9 cellular contexts compared by ENCODE assay signal in genomic region chr16:78742501-78743283, GRCh38.
DNase-seq lines count a peak whose midpoint lies in the region; ATAC-seq and TF ChIP-seq lines count a peak whose summit lies in the region.
"Had no signal": no experiment of that assay in that cellular context is flagged by ENCODE, and none has a peak within 500 bp of the region (broad histone marks: within the 10 kb centered on the region; RNA-seq: fewer than 3 reads in every experiment).

No MANE protein-coding gene starts in this region.

- DNase-seq in NK-92 treated with Interleukin-12 subunit alpha and Interleukin-12 subunit beta, amount 100 ng/mL, for 24 hours (lab: John Stamatoyannopoulos, UW): peak; percentile 53
- no peak for DNase-seq in NK-92 (lab: John Stamatoyannopoulos, UW; ENCODE audit: unreplicated experiment)
- DNase-seq in activated CD4-positive, alpha-beta T cell treated with anti-CD3 and anti-CD28 coated beads for 36 hours: peak; percentile 89
- DNase-seq in erythroblast (lab: John Stamatoyannopoulos, UW): peak; percentile 41 to 80
- peak; percentile 57 to 78 (median 73) for DNase-seq in stimulated activated CD4-positive, alpha-beta T cell treated with anti-CD3 and anti-CD28 coated beads, TNF-alpha, amount 100 ng/mL, for 24 hours (ENCODE audit: low read depth in 3 of 3)
- DNase-seq in foreskin keratinocyte: no peak
- no peak for DNase-seq in kidney tubule cell (ENCODE audit: low spot score)

- ATAC-seq in HG03432 (IDR thresholded peaks at IDR 0.05; ENCODE audit: unreplicated experiment) (peak; percentile 96), foreskin keratinocyte (no peak)
- ATAC-seq in activated CD4-positive, alpha-beta T cell treated with anti-CD3 and anti-CD28 coated beads for 36 hours: peak; percentile 95
- ATAC-seq: A549 had no signal

- intact Hi-C loops in activated CD4-positive, alpha-beta T cell treated with anti-CD3 and anti-CD28 coated beads for 36 hours (cut with DNase I, micrococcal nuclease): loop anchor here (1.0 kb wide), 6 partner anchors 26 to 858 kb away; partner anchors contain the start of gene MAF (in 1 of the 2)

- POLR2A ChIA-PET in activated CD4-positive, alpha-beta T cell treated with anti-CD3 and anti-CD28 coated beads for 36 hours (lab: Charles Lee): interaction anchor here (0.6 kb wide), 2 partner anchors 208 to 296 kb away, joined by 4 to 5 read pairs; no protein-coding TSS in a partner anchor

- CTCF ChIA-PET in activated CD4-positive, alpha-beta T cell treated with anti-CD3 and anti-CD28 coated beads for 36 hours (lab: Charles Lee): no interaction called here

- H3K4me1 ChIP-seq in foreskin keratinocyte: no peaks in the 10 kb centered on the region
- H3K4me1 ChIP-seq: A549 had no signal

- no peak overlapping the region for H3K27ac ChIP-seq in foreskin keratinocyte
- H3K27ac ChIP-seq: A549 had no signal

- no peaks in the 10 kb centered on the region for H3K9me3 Mint-ChIP-seq in activated CD4-positive, alpha-beta T cell treated with anti-CD3 and anti-CD28 coated beads for 36 hours (ENCODE audit: low read depth)

- peaks cover 22% of the 10 kb centered on the region for H3K4me1 Mint-ChIP-seq in activated CD4-positive, alpha-beta T cell treated with anti-CD3 and anti-CD28 coated beads for 36 hours

- no peak for TF ChIP-seq POLR2A in erythroblast (IDR thresholded peaks at IDR 0.05; ENCODE audit: low read length)

- H3K4me3 Mint-ChIP-seq in activated CD4-positive, alpha-beta T cell treated with anti-CD3 and anti-CD28 coated beads for 36 hours: peak overlapping the region; percentile 61

- H3K27me3 Mint-ChIP-seq in activated CD4-positive, alpha-beta T cell treated with anti-CD3 and anti-CD28 coated beads for 36 hours: no peaks in the 10 kb centered on the region

- peak overlapping the region; percentile 96 for H3K27ac Mint-ChIP-seq in activated CD4-positive, alpha-beta T cell treated with anti-CD3 and anti-CD28 coated beads for 36 hours

- peaks cover 2% of the 10 kb centered on the region for H3K36me3 Mint-ChIP-seq in activated CD4-positive, alpha-beta T cell treated with anti-CD3 and anti-CD28 coated beads for 36 hours (ENCODE audit: low read depth)

- H3K27me3 ChIP-seq in foreskin keratinocyte: no peaks in the 10 kb centered on the region

- no peak for TF ChIP-seq CTCF in foreskin keratinocyte (conservative IDR thresholded peaks at IDR 0.05)

Comparison
In these comparisons a context has a peak if more than half of its experiments do, and no peak if none do; other contexts are left out.
1. DNase-seq: peak in NK-92 treated with Interleukin-12 subunit alpha and Interleukin-12 subunit beta, amount 100 ng/mL, for 24 hours (single experiment), activated CD4-positive, alpha-beta T cell treated with anti-CD3 and anti-CD28 coated beads for 36 hours (single experiment), erythroblast (2 of 2) and stimulated activated CD4-positive, alpha-beta T cell treated with anti-CD3 and anti-CD28 coated beads, TNF-alpha, amount 100 ng/mL, for 24 hours (3 of 3); none in NK-92 (single experiment), foreskin keratinocyte (0 of 2) and kidney tubule cell (single experiment).